8 cellular contexts compared by ENCODE assay signal in genomic region chr12:8949525-8950286, GRCh38. TPM values are rescaled to one million over a fixed set of nuclear protein-coding genes. Genes with fewer than 3 reads are reported as not detected.
A peak's percentile ranks its signal among the peaks of the same experiment; 100 is the strongest.
DNase-seq lines count a peak whose midpoint lies in the region; ATAC-seq and TF ChIP-seq lines count a peak whose summit lies in the region.

Gene M6PR (minus strand): TSS chr12:8949645. CDS start chr12:8946404, 3,241 bp downstream.

- H3K4me3 ChIP-seq in ovary (peak within 1 kb of the TSS; percentile 91), thyroid gland (replicated peaks in 1 of 3) (peak within 1 kb of the TSS; percentile 65 to 74 (median 70))

- ATAC-seq in HG02763 (IDR thresholded peaks at IDR 0.05; ENCODE audit: unreplicated experiment) (peak; percentile 85), Right ventricle myocardium inferior (peak; percentile 97)

- TF ChIP-seq CTCF in GM12874 (IDR thresholded peaks at IDR 0.05; ENCODE audit: insufficient read depth, low read depth, low read length): peak; percentile 79
- peak; percentile 31 to 49 (median 36) for TF ChIP-seq CTCF in ovary (IDR thresholded peaks at IDR 0.05)
- TF ChIP-seq CTCF in thyroid gland (IDR thresholded peaks at IDR 0.05): peak in 4 of 6 experiments; percentile 29 to 46 (median 44)

- WGBS in ovary, 3 donors: 0 to 1% (median 0%) methylated on average over 56 to 58 of the region's 58 CpGs
- WGBS in thyroid gland, 2 donors: 0 to 1% methylated on average over 43 to 53 of the region's 58 CpGs

- H3K9me3 ChIP-seq in ovary (no peaks in the 10 kb centered on the region), thyroid gland (no peaks in the 10 kb centered on the region)

- TF ChIP-seq POLR2A in ovary (IDR thresholded peaks at IDR 0.05) (peak; percentile 71), thyroid gland (IDR thresholded peaks at IDR 0.05) (peak in 1 of 2 donors; percentile 74)

- H3K36me3 ChIP-seq in ovary (no peaks in the 10 kb centered on the region), thyroid gland (peaks cover 0 to 10% of the 10 kb centered on the region in 2 donors)

- H3K27ac ChIP-seq in ovary (peak within 1 kb of the TSS; percentile 96 to 99), thyroid gland (peak within 1 kb of the TSS; percentile 97 to 99 (median 99))

- peak; percentile 92 to 100 (median 100) for DNase-seq in NCI-H1417 (lab: John Stamatoyannopoulos, UW)
- peak; percentile 99 to 100 for DNase-seq in SW 1271 (lab: John Stamatoyannopoulos, UW)
- DNase-seq in activated naive CD8-positive, alpha-beta T cell treated with anti-CD3 and anti-CD28 coated beads, Interleukin-2, amount 50 U/mL, for 16 hours (ENCODE audit: low read depth, low spot score): peak; percentile 80
- DNase-seq in Right ventricle myocardium inferior (ENCODE audit: missing footprints): peak; percentile 96
- DNase-seq in ovary: peak; percentile 91 to 94 (median 92)
- DNase-seq in thyroid gland: peak; percentile 93 to 95

- peaks cover 3% of the 10 kb centered on the region for H3K4me1 ChIP-seq in ovary (ENCODE audit: insufficient read depth)
- peaks cover 9 to 14% of the 10 kb centered on the region in 2 donors for H3K4me1 ChIP-seq in thyroid gland

- intact Hi-C loops in Right ventricle myocardium inferior (cut with DNase I): loop anchor here (2.0 to 10.0 kb wide), 3 partner anchors 35 to 165 kb away; partner anchors contain the start of genes A2M and PHC1
- intact Hi-C loops in ovary (cut with DNase I): loop anchor here in 2 of 4 donors (10.0 kb wide), 1 partner anchor 85 kb away; no protein-coding TSS in a partner anchor
- intact Hi-C loops in thyroid gland (cut with DNase I): loop anchor here (10.0 kb wide), 1 partner anchor 85 kb away; no protein-coding TSS in a partner anchor

- no peak for TF ChIP-seq EP300 in ovary (IDR thresholded peaks at IDR 0.05)

- H3K27me3 ChIP-seq in ovary (no peaks in the 10 kb centered on the region), thyroid gland (no peaks in the 10 kb centered on the region)

RNA-seq across cellular contexts. Expression of gene M6PR, which starts in this region (rescaled TPM):
- total RNA-seq in Right ventricle myocardium inferior: 83.0 TPM
- 100 to 1,000 TPM in 4 of 7 donors, 10 to 100 TPM in 3; 58.2 to 133 (median 101) TPM for total RNA-seq in ovary
- 100 to 1,000 TPM in 1 of 2 donors, 10 to 100 TPM in 1; 44.9 to 150 TPM for polyA plus RNA-seq in ovary
- 100 to 1,000 TPM; 112 to 158 (median 136) TPM for total RNA-seq in thyroid gland

Comparison
In these comparisons a context has a peak if more than half of its experiments do, and no peak if none do; other contexts are left out.
1. Peak in every context shown above with its lines: DNase-seq, ATAC-seq, H3K4me3 ChIP-seq and H3K27ac ChIP-seq.